Comparison of ENCODE assay signal across 8 cellular contexts in genomic region chr19:1269478-1270167, GRCh38. TPM values are rescaled to one million over a fixed set of nuclear protein-coding genes. Genes with fewer than 3 reads are reported as not detected.
DNase-seq lines count a peak whose midpoint lies in the region; ATAC-seq and TF ChIP-seq lines count a peak whose summit lies in the region.

No MANE protein-coding gene starts in this region.

- peaks cover 71% of the 10 kb centered on the region for H3K4me1 Mint-ChIP-seq in neural progenitor cell

- H3K4me2 ChIP-seq in DND-41 (ENCODE audit: insufficient read depth, low read length) (peak overlapping the region; percentile 83), neural progenitor cell (peak overlapping the region; percentile 99)

- TF ChIP-seq POLR2A in testis (IDR thresholded peaks at IDR 0.05), result no peak

- H3F3A ChIP-seq in neural progenitor cell (ENCODE audit: low read depth), result peaks cover 86% of the 10 kb centered on the region

- H3K27me3 ChIP-seq in DND-41 (ENCODE audit: insufficient read depth, low read length, poor library complexity) (peaks cover 4% of the 10 kb centered on the region), neural progenitor cell (peaks cover 14% of the 10 kb centered on the region), testis (no peaks in the 10 kb centered on the region)

- TF ChIP-seq CTCF in DND-41 (IDR thresholded peaks at IDR 0.05; ENCODE audit: borderline replicate concordance, extremely low read depth, low read length, poor library complexity, severe bottlenecking) (no peak), RWPE1 (conservative IDR thresholded peaks at IDR 0.05; ENCODE audit: low read depth) (no peak), neural progenitor cell (IDR thresholded peaks at IDR 0.05) (no peak), testis (IDR thresholded peaks at IDR 0.05) (no peak)

- H3K4me1 ChIP-seq in DND-41 (ENCODE audit: insufficient read depth, low read length) (peaks cover 73% of the 10 kb centered on the region), neural progenitor cell (peaks cover 62% of the 10 kb centered on the region), testis (peaks cover 84% of the 10 kb centered on the region)

- intact Hi-C loops in testis (cut with DNase I; ENCODE audit: low total_unique reads), result no loop called here

- H3K27me3 Mint-ChIP-seq in neural progenitor cell (ENCODE audit: insufficient read depth, low read depth), result peaks cover 34% of the 10 kb centered on the region

- H3K27ac Mint-ChIP-seq in neural progenitor cell, result no peak overlapping the region

- H3K9ac ChIP-seq in DND-41 (ENCODE audit: low read depth, low read length) (peak overlapping the region; percentile 90), neural progenitor cell (peak overlapping the region; percentile 77)

- H3K36me3 ChIP-seq in DND-41 (ENCODE audit: insufficient read depth, low read length) (peaks cover 51% of the 10 kb centered on the region), neural progenitor cell (peaks cover 5% of the 10 kb centered on the region), testis (ENCODE audit: low read depth, missing control alignments) (no peaks in the 10 kb centered on the region)

- peaks cover 27% of the 10 kb centered on the region for H3K36me3 Mint-ChIP-seq in neural progenitor cell

- H3K4me3 ChIP-seq in DND-41 (ENCODE audit: low read depth in 1 of 2, low read length in 2 of 2), result peak overlapping the region; percentile 79 to 95; a peak in 3 of 4 replicates
- peak overlapping the region; percentile 98 for H3K4me3 ChIP-seq in Jurkat, Clone E6-1 (ENCODE audit: low read length)
- H3K4me3 ChIP-seq in neural progenitor cell, result peak overlapping the region; percentile 74
- peak overlapping the region; percentile 73 to 99 for H3K4me3 ChIP-seq in testis

- peak overlapping the region; percentile 90 for H3K4me3 Mint-ChIP-seq in neural progenitor cell

- H4K20me1 ChIP-seq in DND-41 (ENCODE audit: insufficient read depth, low read length), result peaks cover 51% of the 10 kb centered on the region
- peaks cover 56% of the 10 kb centered on the region for H4K20me1 ChIP-seq in neural progenitor cell (ENCODE audit: low read depth)

- no peaks in the 10 kb centered on the region for H3K9me3 Mint-ChIP-seq in neural progenitor cell

- peak; percentile 43 for ATAC-seq in DND-41 (ENCODE audit: insufficient read depth, low read depth)
- peak; percentile 19 for ATAC-seq in GM21576 (IDR thresholded peaks at IDR 0.05; ENCODE audit: unreplicated experiment)

- CTCF ChIA-PET in RWPE1 (lab: Yijun Ruan, JAX), result interaction anchor here (10.3 kb wide), 1 partner anchor 25 kb away, joined by 116 read pairs; no protein-coding TSS in a partner anchor

- H3K27ac ChIP-seq in DND-41 (ENCODE audit: low read length), result peak overlapping the region; percentile 92
- peak overlapping the region; percentile 100 for H3K27ac ChIP-seq in RWPE1
- peak overlapping the region; percentile 98 for H3K27ac ChIP-seq in neural progenitor cell
- peak overlapping the region; percentile 87 to 100 for H3K27ac ChIP-seq in testis

- no peak overlapping the region for H2AFZ ChIP-seq in DND-41 (ENCODE audit: low read depth, low read length)
- no peak overlapping the region for H2AFZ ChIP-seq in neural progenitor cell (replicated peaks)

- H3K9me3 ChIP-seq in DND-41 (ENCODE audit: insufficient read depth, low read length, severe bottlenecking), result no peaks in the 10 kb centered on the region
- H3K9me3 ChIP-seq in neural progenitor cell (ENCODE audit: low read depth), result no peaks in the 10 kb centered on the region
- no peaks in the 10 kb centered on the region for H3K9me3 ChIP-seq in testis

- peak; percentile 89 for DNase-seq in DND-41
- DNase-seq in Jurkat, Clone E6-1 (ENCODE audit: low read depth, low spot score), result peak; percentile 72
- DNase-seq in RWPE1 (ENCODE audit: low spot score), result peak; percentile 78
- peak; percentile 77 for DNase-seq in activated gamma-delta T cell treated with anti-CD3 and anti-CD28 coated beads, Interleukin-2, amount 50 U/mL, for 16 hours (ENCODE audit: low read depth)
- peak; percentile 91 for DNase-seq in foreskin melanocyte
- peak; percentile 95 for DNase-seq in neural progenitor cell (ENCODE audit: low spot score)
- DNase-seq in testis, result peak; percentile 84

- POLR2A ChIA-PET in RWPE1 (lab: Yijun Ruan, JAX; ENCODE audit: low non-redundant PET), result interaction anchor here (0.7 to 2.7 kb wide), 5 partner anchors 17 to 241 kb away, joined by 3 to 40 read pairs (median 4); no protein-coding TSS in a partner anchor

- H3K79me2 ChIP-seq in DND-41 (ENCODE audit: insufficient read depth, low read length) (peaks cover 54% of the 10 kb centered on the region), neural progenitor cell (ENCODE audit: low read depth) (peaks cover 47% of the 10 kb centered on the region)

- WGBS in testis, 2 donors, result 0% methylated on average over 32 of the region's 63 CpGs; no CpG with 5 or more reads in 1 of the 2 donors

RNA-seq across cellular contexts. Expression of gene CIRBP, which starts 0.5 kb away (rescaled TPM):
- polyA plus RNA-seq in Jurkat, Clone E6-1 (2012; ENCODE audit: insufficient read depth, insufficient read length), result 253 TPM
- total RNA-seq in neural progenitor cell (ENCODE audit: low replicate concordance) (395 and 737 TPM in 2 replicates), testis (100 to 1,000 TPM; 621 to 661 TPM)
- 483 TPM for polyA plus RNA-seq in testis (ENCODE audit: insufficient read depth, low read depth, low replicate concordance)

RNA-seq across cellular contexts. Expression of gene FAM174C, which starts 5.7 kb away (rescaled TPM):
- polyA plus RNA-seq in Jurkat, Clone E6-1 (2012; ENCODE audit: insufficient read depth, insufficient read length), result 79.3 TPM
- total RNA-seq in neural progenitor cell (ENCODE audit: low replicate concordance) (4.8 and 14.6 TPM in 2 replicates), testis (100 to 1,000 TPM; 111 to 128 TPM)
- polyA plus RNA-seq in testis (ENCODE audit: insufficient read depth, low read depth, low replicate concordance), result 51.6 TPM

RNA-seq across cellular contexts. Expression of gene EFNA2, which starts 16.1 kb away (rescaled TPM):
- 1.9 TPM for polyA plus RNA-seq in Jurkat, Clone E6-1 (2012; ENCODE audit: insufficient read depth, insufficient read length)
- total RNA-seq in neural progenitor cell (ENCODE audit: low replicate concordance) (13.2 and 34.7 TPM in 2 replicates), testis (1 to 10 TPM; 1.5 to 2.9 TPM)
- polyA plus RNA-seq in testis (ENCODE audit: insufficient read depth, low read depth, low replicate concordance), result 0.61 TPM

RNA-seq across cellular contexts. Expression of gene MIDN, which starts 21.2 kb away (rescaled TPM):
- polyA plus RNA-seq in Jurkat, Clone E6-1 (2012; ENCODE audit: insufficient read depth, insufficient read length), result 29.9 TPM
- total RNA-seq in neural progenitor cell (ENCODE audit: low replicate concordance) (16.1 and 51.3 TPM in 2 replicates), testis (10 to 100 TPM; 38.2 to 42.4 TPM)
- polyA plus RNA-seq in testis (ENCODE audit: insufficient read depth, low read depth, low replicate concordance), result 30.3 TPM

RNA-seq across cellular contexts. Expression of gene ATP5F1D, which starts 28.1 kb away (rescaled TPM):
- 286 TPM for polyA plus RNA-seq in Jurkat, Clone E6-1 (2012; ENCODE audit: insufficient read depth, insufficient read length)
- 7.1 and 52.0 TPM in 2 replicates for total RNA-seq in neural progenitor cell (ENCODE audit: low replicate concordance)
- total RNA-seq in testis, result 100 to 1,000 TPM; 104 to 166 TPM
- polyA plus RNA-seq in testis (ENCODE audit: insufficient read depth, low read depth, low replicate concordance), result 94.5 TPM

Comparison
In these comparisons a context has a peak if more than half of its experiments do, and no peak if none do; other contexts are left out.
1. Peak in every context shown above with its lines: DNase-seq, ATAC-seq, H3K4me3 ChIP-seq and H3K27ac ChIP-seq.